Comparison of ENCODE assay signal across 8 cellular contexts in genomic region chr11:65422633-65423515, GRCh38. TPM values are rescaled to one million over a fixed set of nuclear protein-coding genes. Genes with fewer than 3 reads are reported as not detected.
DNase-seq lines count a peak whose midpoint lies in the region; ATAC-seq and TF ChIP-seq lines count a peak whose summit lies in the region.

Gene NEAT1 (plus strand): TSS chr11:65422798.

- H3K9me3 Mint-ChIP-seq in chondrocyte (ENCODE audit: low read depth): no peaks in the 10 kb centered on the region

- peak within 1 kb of the TSS; percentile 100 for H3K27ac Mint-ChIP-seq in chondrocyte (ENCODE audit: unreplicated experiment)

- H3K4me3 Mint-ChIP-seq in chondrocyte (ENCODE audit: unreplicated experiment): peak within 1 kb of the TSS; percentile 82

- no peaks in the 10 kb centered on the region for H3K27me3 Mint-ChIP-seq in chondrocyte (ENCODE audit: low read depth)

- peaks cover 43% of the 10 kb centered on the region for H3K36me3 Mint-ChIP-seq in chondrocyte (ENCODE audit: low read depth)

- peak within 1 kb of the TSS; percentile 100 for H3K27ac ChIP-seq in layer of hippocampus (ENCODE audit: low read depth, low read length)

- peaks cover 87% of the 10 kb centered on the region for H3K4me1 Mint-ChIP-seq in chondrocyte (ENCODE audit: low read depth)

- TF ChIP-seq CTCF in GM20000 (IDR thresholded peaks at IDR 0.05; ENCODE audit: extremely low read depth, missing control alignments) (no peak), chondrocyte (IDR thresholded peaks at IDR 0.05) (peak; percentile 0)

- ATAC-seq in GM18502 (IDR thresholded peaks at IDR 0.05; ENCODE audit: poor library complexity, unreplicated experiment): no peak

- no peaks in the 10 kb centered on the region for H3K27me3 ChIP-seq in layer of hippocampus (ENCODE audit: control insufficient read depth, insufficient read depth, low read length)

- DNase-seq in A172 (ENCODE audit: low spot score) (peak; percentile 87), GM20000 (ENCODE audit: low spot score) (peak; percentile 81), NCI-H226 (peak; percentile 84), chondrocyte (ENCODE audit: low spot score) (no peak)
- peak; percentile 90 to 93 for DNase-seq in activated CD4-positive, alpha-beta T cell treated with anti-CD3 and anti-CD28 coated beads for 4 hours
- DNase-seq in stimulated activated CD4-positive, alpha-beta T cell treated with anti-CD3 and anti-CD28 coated beads, Interleukin-1b, Interleukin-23, amount 100 ng/mL, for 24 hours (ENCODE audit: low read depth in 4 of 4, low spot score in 1 of 4): peak; percentile 90 to 95 (median 92)

RNA-seq across cellular contexts. Expression of gene NEAT1, which starts in this region (rescaled TPM):
- total RNA-seq in A172 (2014; rRNA removed; shearing (Covaris generic)): 20.6 and 28.9 TPM in 2 replicates
- total RNA-seq in chondrocyte: 333 to 440 TPM (median 377 TPM) in 3 replicates

Comparison
In these comparisons a context has a peak if more than half of its experiments do, and no peak if none do; other contexts are left out.
1. RNA of gene NEAT1 (total RNA-seq): 333 to 440 TPM in chondrocyte; 20.6 to 28.9 TPM in A172; every median in the first group is over 10 times any median in the second.